ENCODE assay signal across 8 cellular contexts in genomic region chr16:50024684-50025543, GRCh38. TPM values are rescaled to one million over a fixed set of nuclear protein-coding genes. Genes with fewer than 3 reads are reported as not detected.
DNase-seq lines count a peak whose midpoint lies in the region; ATAC-seq and TF ChIP-seq lines count a peak whose summit lies in the region.

Gene CNEP1R1 (plus strand): TSS chr16:50025225. CDS start chr16:50025316, 91 bp downstream.

- DNase-seq in CD8-positive, alpha-beta memory T cell = peak; percentile 85 to 95 (median 94)
- peak; percentile 96 for DNase-seq in HK-2 (ENCODE audit: unreplicated experiment)
- peak; percentile 91 for DNase-seq in NCI-H82 treated with DMSO at 0.1 percent for 48 hours (lab: John Stamatoyannopoulos, UW; ENCODE audit: unreplicated experiment)
- DNase-seq in activated CD4-positive, alpha-beta memory T cell treated with anti-CD3 and anti-CD28 coated beads for 36 hours = peak; percentile 96
- DNase-seq in lower leg skin (ENCODE audit: low spot score in 2 of 2) = peak; percentile 95 to 98
- DNase-seq in stimulated activated CD4-positive, alpha-beta T cell treated with anti-CD3 and anti-CD28 coated beads, Interleukin-4, amount 100 ng/mL, for 48 hours (ENCODE audit: low read depth in 2 of 2) = peak; percentile 86 to 89

- peaks cover 6% of the 10 kb centered on the region for H3K36me3 ChIP-seq in CD8-positive, alpha-beta memory T cell (ENCODE audit: insufficient read depth, low read length)
- H3K36me3 ChIP-seq in duodenal mucosa (ENCODE audit: control insufficient read depth in 1 of 2, insufficient read depth in 2 of 2, low read length in 2 of 2) = peaks cover 5 to 7% of the 10 kb centered on the region in 2 donors

- H3K36me3 Mint-ChIP-seq in CD8-positive, alpha-beta memory T cell = peaks cover 0 to 19% (median 2%) of the 10 kb centered on the region in 3 donors
- H3K36me3 Mint-ChIP-seq in activated CD4-positive, alpha-beta memory T cell treated with anti-CD3 and anti-CD28 coated beads for 36 hours = no peaks in the 10 kb centered on the region

- no peaks in the 10 kb centered on the region for H3K9me3 ChIP-seq in CD8-positive, alpha-beta memory T cell (ENCODE audit: low read length)
- H3K9me3 ChIP-seq in duodenal mucosa (ENCODE audit: control insufficient read depth in 1 of 2, low read length in 2 of 2) = no peaks in the 10 kb centered on the region

- peak within 1 kb of the TSS; percentile 88 to 99 (median 97) for H3K4me3 Mint-ChIP-seq in CD8-positive, alpha-beta memory T cell
- peak within 1 kb of the TSS; percentile 91 for H3K4me3 Mint-ChIP-seq in activated CD4-positive, alpha-beta memory T cell treated with anti-CD3 and anti-CD28 coated beads for 36 hours

- no peaks in the 10 kb centered on the region for H3K9me3 Mint-ChIP-seq in CD8-positive, alpha-beta memory T cell
- no peaks in the 10 kb centered on the region for H3K9me3 Mint-ChIP-seq in activated CD4-positive, alpha-beta memory T cell treated with anti-CD3 and anti-CD28 coated beads for 36 hours

- H3K4me3 ChIP-seq in CD8-positive, alpha-beta memory T cell (ENCODE audit: low read length) = peak within 1 kb of the TSS; percentile 86
- H3K4me3 ChIP-seq in duodenal mucosa (ENCODE audit: low read depth in 1 of 2, low read length in 2 of 2) (peak within 1 kb of the TSS; percentile 75 to 93), lower leg skin (ENCODE audit: low read depth, poor library complexity, severe bottlenecking) (peak within 1 kb of the TSS; percentile 98)

- TF ChIP-seq CTCF in lower leg skin (IDR thresholded peaks at IDR 0.05) = peak in 2 of 3 donors; percentile 88 to 99

- H3K4me1 Mint-ChIP-seq in CD8-positive, alpha-beta memory T cell = peaks cover 24 to 50% (median 40%) of the 10 kb centered on the region in 3 donors
- H3K4me1 Mint-ChIP-seq in activated CD4-positive, alpha-beta memory T cell treated with anti-CD3 and anti-CD28 coated beads for 36 hours (ENCODE audit: low read depth) = peaks cover 19% of the 10 kb centered on the region

- WGBS in lower leg skin, 2 donors = 1% methylated on average over 62 to 63 of the region's 65 CpGs

- peak within 1 kb of the TSS; percentile 79 to 81 for H3K9ac ChIP-seq in duodenal mucosa (ENCODE audit: low read depth in 1 of 2, low read length in 2 of 2)

- H3K27ac Mint-ChIP-seq in CD8-positive, alpha-beta memory T cell = peak within 1 kb of the TSS; percentile 89 to 98 (median 94)
- peak within 1 kb of the TSS; percentile 83 for H3K27ac Mint-ChIP-seq in activated CD4-positive, alpha-beta memory T cell treated with anti-CD3 and anti-CD28 coated beads for 36 hours

- intact Hi-C loops in activated CD4-positive, alpha-beta memory T cell treated with anti-CD3 and anti-CD28 coated beads for 36 hours (cut with micrococcal nuclease) = loop anchor here (1.0 to 10.0 kb wide), 10 partner anchors 40 to 781 kb away; partner anchors contain the start of genes BRD7, CYLD, HEATR3 and ZNF423
- intact Hi-C loops in lower leg skin (cut with DNase I; ENCODE audit: low total_unique reads) = loop anchor here (5.0 to 10.0 kb wide), 2 partner anchors 187 to 350 kb away; no protein-coding TSS in a partner anchor

- POLR2A ChIA-PET in CD8-positive, alpha-beta memory T cell (lab: Charles Lee) = interaction anchor here (0.6 to 2.0 kb wide), 6 partner anchors 41 to 781 kb away, joined by 3 to 10 read pairs (median 4); partner anchors contain the start of gene HEATR3
- POLR2A ChIA-PET in activated CD4-positive, alpha-beta memory T cell treated with anti-CD3 and anti-CD28 coated beads for 36 hours (lab: Charles Lee) = interaction anchor here (0.9 to 2.3 kb wide), 9 partner anchors 19 to 720 kb away, joined by 3 to 11 read pairs (median 3); partner anchors contain the start of gene HEATR3

- ATAC-seq in GM19452 (IDR thresholded peaks at IDR 0.05; ENCODE audit: unreplicated experiment) = peak; percentile 98

- TF ChIP-seq POLR2A in lower leg skin (IDR thresholded peaks at IDR 0.05) = no peak

- CTCF ChIA-PET in CD8-positive, alpha-beta memory T cell (lab: Charles Lee) = interaction anchor here (0.5 to 3.0 kb wide), 52 partner anchors 8 to 781 kb away, joined by 3 to 43 read pairs (median 4); partner anchors contain the start of genes CYLD and HEATR3
- CTCF ChIA-PET in activated CD4-positive, alpha-beta memory T cell treated with anti-CD3 and anti-CD28 coated beads for 36 hours (lab: Charles Lee) = interaction anchor here (0.5 to 6.6 kb wide), 69 partner anchors 9 to 781 kb away, joined by 3 to 174 read pairs (median 5); partner anchors contain the start of genes ADCY7, BRD7, CYLD and HEATR3

- H3K27me3 ChIP-seq in CD8-positive, alpha-beta memory T cell (ENCODE audit: insufficient read depth, low read length, poor library complexity, severe bottlenecking) = no peaks in the 10 kb centered on the region
- H3K27me3 ChIP-seq in duodenal mucosa (ENCODE audit: control insufficient read depth in 1 of 2, insufficient read depth in 2 of 2, low read length in 2 of 2) = no peaks in the 10 kb centered on the region

- H3K4me1 ChIP-seq in CD8-positive, alpha-beta memory T cell (ENCODE audit: insufficient read depth, low read length) = peaks cover 13% of the 10 kb centered on the region
- H3K4me1 ChIP-seq in duodenal mucosa (ENCODE audit: control insufficient read depth in 1 of 2, insufficient read depth in 2 of 2, low read length in 2 of 2) = peaks cover 6 to 10% of the 10 kb centered on the region in 2 donors

- peak within 1 kb of the TSS; percentile 71 for H3K27ac ChIP-seq in CD8-positive, alpha-beta memory T cell (ENCODE audit: low read depth, low read length)
- peak within 1 kb of the TSS; percentile 42 for H3K27ac ChIP-seq in duodenal mucosa (ENCODE audit: low read depth, low read length)

- peaks cover 0 to 4% of the 10 kb centered on the region in 2 donors for H3K27me3 Mint-ChIP-seq in CD8-positive, alpha-beta memory T cell
- no peaks in the 10 kb centered on the region for H3K27me3 Mint-ChIP-seq in activated CD4-positive, alpha-beta memory T cell treated with anti-CD3 and anti-CD28 coated beads for 36 hours

RNA-seq across cellular contexts. Expression of gene CNEP1R1, which starts in this region (rescaled TPM):
- total RNA-seq in CD8-positive, alpha-beta memory T cell = 10 to 100 TPM; 21.2 to 23.6 TPM
- 22.8 TPM for polyA plus RNA-seq in CD8-positive, alpha-beta memory T cell
- 10 to 100 TPM; 23.9 to 24.5 TPM for total RNA-seq in activated CD4-positive, alpha-beta memory T cell treated with anti-CD3 and anti-CD28 coated beads for 36 hours
- 10 to 100 TPM; 10.3 to 18.9 (median 17.5) TPM for total RNA-seq in lower leg skin

Comparison
In these comparisons a context has a peak if more than half of its experiments do, and no peak if none do; other contexts are left out.
1. Peak in every context shown above with its lines: DNase-seq, ATAC-seq, H3K4me3 ChIP-seq and H3K27ac ChIP-seq.